In genomic region chr19:54373781-54374266, GRCh38 we compare ENCODE assay signal across 13 cellular contexts. TPM values are rescaled to one million over a fixed set of nuclear protein-coding genes. Genes with fewer than 3 reads are reported as not detected.
DNase-seq lines count a peak whose midpoint lies in the region; ATAC-seq and TF ChIP-seq lines count a peak whose summit lies in the region.
"Had no signal": no experiment of that assay in that cellular context is flagged by ENCODE, and none has a peak within 500 bp of the region (broad histone marks: within the 10 kb centered on the region; RNA-seq: fewer than 3 reads in every experiment).

No MANE protein-coding gene starts in this region.

- peaks cover 0 to 4% (median 0%) of the 10 kb centered on the region in 3 donors for H3K27me3 ChIP-seq in sigmoid colon

- TF ChIP-seq POLR2A in sigmoid colon (IDR thresholded peaks at IDR 0.05) = no peak

- DNase-seq in GM13977 (ENCODE audit: low spot score) (peak; percentile 46), NOMO-1 treated with DMSO at 0.1 percent for 48 hours (lab: John Stamatoyannopoulos, UW; ENCODE audit: unreplicated experiment) (peak; percentile 85), Right ventricle myocardium superior (no peak), sigmoid colon (peak; percentile 66), NCI-H1417 (lab: John Stamatoyannopoulos, UW) (no peak), LoVo (ENCODE audit: low spot score) (no peak), GDM1 (lab: John Stamatoyannopoulos, UW) (no peak)
- DNase-seq: activated CD4-positive, alpha-beta T cell treated with anti-CD3 and anti-CD28 coated beads for 48 hours; dermis blood vessel endothelial cell; left colon; NCI-H2081 treated with DMSO at 0.1 percent for 48 hours had no signal

- H3K4me3 ChIP-seq in sigmoid colon = no peak overlapping the region

- H3K9me3 ChIP-seq in sigmoid colon = no peaks in the 10 kb centered on the region

- 69 to 79% methylated on average over 4 of the region's 4 CpGs for WGBS in sigmoid colon, 2 donors

- no peaks in the 10 kb centered on the region for H3K36me3 ChIP-seq in sigmoid colon

- H3K27ac ChIP-seq in sigmoid colon = peak overlapping the region in 2 of 4 donors; percentile 12 to 14
- H3K27ac ChIP-seq: RWPE1 had no signal

- peak; percentile 51 for ATAC-seq in Right ventricle myocardium superior (ENCODE audit: poor library complexity)
- no peak for ATAC-seq in HG02759 (IDR thresholded peaks at IDR 0.05; ENCODE audit: unreplicated experiment)
- ATAC-seq: left colon had no signal

- TF ChIP-seq EP300 in sigmoid colon (IDR thresholded peaks at IDR 0.05) = no peak

- in situ Hi-C loops in GM13977 (cut with MboI; ENCODE audit: low pct_unique_long_range_greater_than_20kb, low sequenced_read_pairs, unreplicated experiment) = no loop called here

- TF ChIP-seq CTCF in GM13977 (IDR thresholded peaks at IDR 0.05; ENCODE audit: extremely low read depth, insufficient read depth, missing control alignments) = no peak
- TF ChIP-seq CTCF in sigmoid colon (IDR thresholded peaks at IDR 0.05) = no peak

- no peaks in the 10 kb centered on the region for H3K4me1 ChIP-seq in sigmoid colon

- intact Hi-C loops in Right ventricle myocardium superior (cut with DNase I) = no loop called here
- intact Hi-C loops in sigmoid colon (cut with DNase I) = no loop called here

RNA-seq across cellular contexts. Expression of gene LAIR1, which starts 9.1 kb away (rescaled TPM):
- total RNA-seq in Right ventricle myocardium superior (6.3 TPM), sigmoid colon (10 to 100 TPM in 3 of 4 donors, 1 to 10 TPM in 1; 4.4 to 18.9 (median 14.4) TPM)
- polyA plus RNA-seq in sigmoid colon = 10 to 100 TPM in 2 of 3 donors, 1 to 10 TPM in 1; 6.6 to 34.6 (median 13.4) TPM
- total RNA-seq: dermis blood vessel endothelial cell had no signal

RNA-seq across cellular contexts. Expression of gene LILRA4, which starts 34.9 kb away (rescaled TPM):
- total RNA-seq in Right ventricle myocardium superior (not detected), sigmoid colon (under 1 TPM in 1 of 4 donors, not detected in 3; 0.36 TPM)
- polyA plus RNA-seq in sigmoid colon = 1 to 10 TPM in 2 of 3 donors, under 1 TPM in 1; 0.92 to 3.9 (median 3.0) TPM
- total RNA-seq: dermis blood vessel endothelial cell, left colon had no signal

RNA-seq across cellular contexts. Expression of gene TTYH1, which starts 41.4 kb away (rescaled TPM):
- total RNA-seq in Right ventricle myocardium superior (1.5 TPM), sigmoid colon (1 to 10 TPM; 2.5 to 5.4 (median 3.7) TPM)
- 1 to 10 TPM in 2 of 3 donors, under 1 TPM in 1; 0.23 to 2.2 (median 1.8) TPM for polyA plus RNA-seq in sigmoid colon
- total RNA-seq: dermis blood vessel endothelial cell had no signal

Comparison
In these comparisons a context has a peak if more than half of its experiments do, and no peak if none do; other contexts are left out.
1. DNase-seq: peak in GM13977 (single experiment), NOMO-1 treated with DMSO at 0.1 percent for 48 hours (single experiment) and sigmoid colon (single experiment); none in Right ventricle myocardium superior (single experiment), NCI-H1417 (0 of 3), LoVo (single experiment) and GDM1 (single experiment).